Comparison of ENCODE assay signal across 1 cellular context in the genomic region with DNA sequence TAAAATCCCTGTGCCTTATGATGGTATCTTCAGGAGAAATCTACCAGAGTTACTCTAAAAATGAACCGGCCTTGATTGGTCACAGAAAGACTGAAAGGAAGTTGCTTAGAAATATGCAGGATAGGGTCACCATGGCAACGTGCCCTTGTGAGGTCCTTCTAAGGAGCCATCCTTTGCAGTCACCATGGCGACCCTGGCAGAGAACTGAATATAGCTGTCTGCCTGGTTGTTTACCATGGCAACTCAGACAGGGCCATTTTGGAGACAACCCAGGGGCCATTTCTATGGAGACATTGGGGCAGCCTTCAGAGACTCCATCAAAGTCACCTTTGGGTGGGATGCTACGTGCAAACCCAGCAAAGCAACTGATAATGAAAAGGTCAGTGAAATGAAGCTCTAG.
TF ChIP-seq lines count a peak whose summit lies in the region.

No MANE protein-coding gene starts in this region.

TF ChIP-seq in GM23338, 12 proteins besides CTCF, POLR2A, EP300 and RAD21 (continued from another document):
- TF ChIP-seq, protein P1, sequence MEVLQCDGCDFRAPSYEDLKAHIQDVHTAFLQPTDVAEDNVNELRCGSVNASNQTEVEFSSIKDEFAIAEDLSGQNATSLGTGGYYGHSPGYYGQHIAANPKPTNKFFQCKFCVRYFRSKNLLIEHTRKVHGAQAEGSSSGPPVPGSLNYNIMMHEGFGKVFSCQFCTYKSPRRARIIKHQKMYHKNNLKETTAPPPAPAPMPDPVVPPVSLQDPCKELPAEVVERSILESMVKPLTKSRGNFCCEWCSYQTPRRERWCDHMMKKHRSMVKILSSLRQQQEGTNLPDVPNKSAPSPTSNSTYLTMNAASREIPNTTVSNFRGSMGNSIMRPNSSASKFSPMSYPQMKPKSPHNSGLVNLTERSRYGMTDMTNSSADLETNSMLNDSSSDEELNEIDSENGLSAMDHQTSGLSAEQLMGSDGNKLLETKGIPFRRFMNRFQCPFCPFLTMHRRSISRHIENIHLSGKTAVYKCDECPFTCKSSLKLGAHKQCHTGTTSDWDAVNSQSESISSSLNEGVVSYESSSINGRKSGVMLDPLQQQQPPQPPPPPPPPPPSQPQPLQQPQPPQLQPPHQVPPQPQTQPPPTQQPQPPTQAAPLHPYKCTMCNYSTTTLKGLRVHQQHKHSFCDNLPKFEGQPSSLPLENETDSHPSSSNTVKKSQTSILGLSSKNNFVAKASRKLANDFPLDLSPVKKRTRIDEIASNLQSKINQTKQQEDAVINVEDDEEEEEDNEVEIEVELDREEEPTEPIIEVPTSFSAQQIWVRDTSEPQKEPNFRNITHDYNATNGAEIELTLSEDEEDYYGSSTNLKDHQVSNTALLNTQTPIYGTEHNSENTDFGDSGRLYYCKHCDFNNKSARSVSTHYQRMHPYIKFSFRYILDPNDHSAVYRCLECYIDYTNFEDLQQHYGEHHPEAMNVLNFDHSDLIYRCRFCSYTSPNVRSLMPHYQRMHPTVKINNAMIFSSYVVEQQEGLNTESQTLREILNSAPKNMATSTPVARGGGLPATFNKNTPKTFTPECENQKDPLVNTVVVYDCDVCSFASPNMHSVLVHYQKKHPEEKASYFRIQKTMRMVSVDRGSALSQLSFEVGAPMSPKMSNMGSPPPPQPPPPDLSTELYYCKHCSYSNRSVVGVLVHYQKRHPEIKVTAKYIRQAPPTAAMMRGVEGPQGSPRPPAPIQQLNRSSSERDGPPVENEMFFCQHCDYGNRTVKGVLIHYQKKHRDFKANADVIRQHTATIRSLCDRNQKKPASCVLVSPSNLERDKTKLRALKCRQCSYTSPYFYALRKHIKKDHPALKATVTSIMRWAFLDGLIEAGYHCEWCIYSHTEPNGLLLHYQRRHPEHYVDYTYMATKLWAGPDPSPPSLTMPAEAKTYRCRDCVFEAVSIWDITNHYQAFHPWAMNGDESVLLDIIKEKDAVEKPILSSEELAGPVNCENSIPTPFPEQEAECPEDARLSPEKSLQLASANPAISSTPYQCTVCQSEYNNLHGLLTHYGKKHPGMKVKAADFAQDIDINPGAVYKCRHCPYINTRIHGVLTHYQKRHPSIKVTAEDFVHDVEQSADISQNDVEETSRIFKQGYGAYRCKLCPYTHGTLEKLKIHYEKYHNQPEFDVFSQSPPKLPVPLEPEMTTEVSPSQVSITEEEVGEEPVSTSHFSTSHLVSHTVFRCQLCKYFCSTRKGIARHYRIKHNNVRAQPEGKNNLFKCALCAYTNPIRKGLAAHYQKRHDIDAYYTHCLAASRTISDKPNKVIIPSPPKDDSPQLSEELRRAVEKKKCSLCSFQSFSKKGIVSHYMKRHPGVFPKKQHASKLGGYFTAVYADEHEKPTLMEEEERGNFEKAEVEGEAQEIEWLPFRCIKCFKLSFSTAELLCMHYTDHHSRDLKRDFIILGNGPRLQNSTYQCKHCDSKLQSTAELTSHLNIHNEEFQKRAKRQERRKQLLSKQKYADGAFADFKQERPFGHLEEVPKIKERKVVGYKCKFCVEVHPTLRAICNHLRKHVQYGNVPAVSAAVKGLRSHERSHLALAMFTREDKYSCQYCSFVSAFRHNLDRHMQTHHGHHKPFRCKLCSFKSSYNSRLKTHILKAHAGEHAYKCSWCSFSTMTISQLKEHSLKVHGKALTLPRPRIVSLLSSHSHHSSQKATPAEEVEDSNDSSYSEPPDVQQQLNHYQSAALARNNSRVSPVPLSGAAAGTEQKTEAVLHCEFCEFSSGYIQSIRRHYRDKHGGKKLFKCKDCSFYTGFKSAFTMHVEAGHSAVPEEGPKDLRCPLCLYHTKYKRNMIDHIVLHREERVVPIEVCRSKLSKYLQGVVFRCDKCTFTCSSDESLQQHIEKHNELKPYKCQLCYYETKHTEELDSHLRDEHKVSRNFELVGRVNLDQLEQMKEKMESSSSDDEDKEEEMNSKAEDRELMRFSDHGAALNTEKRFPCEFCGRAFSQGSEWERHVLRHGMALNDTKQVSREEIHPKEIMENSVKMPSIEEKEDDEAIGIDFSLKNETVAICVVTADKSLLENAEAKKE (CRISPR knock-in tag; IDR thresholded peaks at IDR 0.05) = no peak
- no peak for TF ChIP-seq EZH2phosphoT487 (IDR thresholded peaks at IDR 0.05; ENCODE audit: unreplicated experiment)
- no peak for TF ChIP-seq CREB1 (CRISPR knock-in tag; IDR thresholded peaks at IDR 0.05; ENCODE audit: low read depth)
- no peak for TF ChIP-seq ZNF331 (CRISPR knock-in tag; IDR thresholded peaks at IDR 0.05; ENCODE audit: low read depth)
- no peak for TF ChIP-seq EZH2 (IDR thresholded peaks at IDR 0.05; ENCODE audit: low read depth, unreplicated experiment)
